In genomic region chr20:39081255-39081654, GRCh38 we compare ENCODE assay signal across 8 cellular contexts.
DNase-seq lines count a peak whose midpoint lies in the region; ATAC-seq, FAIRE-seq and TF ChIP-seq lines count a peak whose summit lies in the region.

No MANE protein-coding gene starts in this region.

- no peak overlapping the region for H3K27ac Mint-ChIP-seq in naive B cell

- peaks cover 0 to 7% (median 0%) of the 10 kb centered on the region in 3 donors for H3K4me1 Mint-ChIP-seq in naive B cell

- DNase-seq in HPDE6-E6E7 (ENCODE audit: extremely low spot score) (peak; percentile 91), erythroblast (lab: John Stamatoyannopoulos, UW) (peak; percentile 64 to 79), naive B cell (peak; percentile 57)
- DNase-seq in activated CD8-positive, alpha-beta memory T cell treated with anti-CD3 and anti-CD28 coated beads, Interleukin-2, amount 50 U/mL, for 48 hours: peak; percentile 93
- peak; percentile 50 to 68 for DNase-seq in stimulated activated CD8-positive, alpha-beta memory T cell treated with anti-CD3 and anti-CD28 coated beads, Interleukin-7, amount 100 ng/mL, for 48 hours (ENCODE audit: extremely low read depth in 1 of 2, low read depth in 1 of 2)

- H4K20me1 ChIP-seq in OCI-LY3 (ENCODE audit: insufficient read depth, low read length): no peaks in the 10 kb centered on the region

- TF ChIP-seq CTCF in OCI-LY3 (IDR thresholded peaks at IDR 0.05; ENCODE audit: low read depth, low read length): peak; percentile 95

- peak; percentile 41 to 55 for ATAC-seq in naive B cell (ENCODE audit: low read depth in 2 of 2)
- ATAC-seq in HG03565 (IDR thresholded peaks at IDR 0.05; ENCODE audit: unreplicated experiment): no peak

- peaks cover 0 to 7% (median 0%) of the 10 kb centered on the region in 7 donors for H3K9me3 Mint-ChIP-seq in naive B cell

- H3K36me3 Mint-ChIP-seq in naive B cell: peaks cover 0 to 5% of the 10 kb centered on the region in 2 donors

- no peak for TF ChIP-seq POLR2A in erythroblast (IDR thresholded peaks at IDR 0.05; ENCODE audit: low read length)

- peak; percentile 47 for FAIRE-seq in G401.6 (lab: Jason Lieb, UNC)

- H3K4me3 Mint-ChIP-seq in naive B cell: no peak overlapping the region

- H3K9ac ChIP-seq in OCI-LY3 (ENCODE audit: low read length): no peak overlapping the region

- H3K27me3 Mint-ChIP-seq in naive B cell: peaks cover 28 to 79% (median 66%) of the 10 kb centered on the region in 3 donors

- H3K27ac ChIP-seq in OCI-LY3 (ENCODE audit: low read length): no peak overlapping the region

- no peak overlapping the region for H3K4me2 ChIP-seq in OCI-LY3 (ENCODE audit: low read length)

- H3K9me3 ChIP-seq in OCI-LY3 (ENCODE audit: insufficient read depth, low read length): no peaks in the 10 kb centered on the region

- no peak overlapping the region for H2AFZ ChIP-seq in OCI-LY3 (ENCODE audit: low read depth, low read length)

- no peaks in the 10 kb centered on the region for H3K4me1 ChIP-seq in OCI-LY3 (ENCODE audit: low read length)

- H3K79me2 ChIP-seq in OCI-LY3 (ENCODE audit: low read length): no peaks in the 10 kb centered on the region

- H3K36me3 ChIP-seq in OCI-LY3 (replicated peaks; ENCODE audit: low read depth, low read length): no peaks in the 10 kb centered on the region

- H3K27me3 ChIP-seq in OCI-LY3 (ENCODE audit: low read depth, low read length): peaks cover 40% of the 10 kb centered on the region

- no peak overlapping the region for H3K4me3 ChIP-seq in OCI-LY3 (ENCODE audit: low read length)
